9 cellular contexts compared by ENCODE assay signal in genomic region chr5:176387384-176387925, GRCh38. TPM values are rescaled to one million over a fixed set of nuclear protein-coding genes. Genes with fewer than 3 reads are reported as not detected.
DNase-seq lines count a peak whose midpoint lies in the region; ATAC-seq, FAIRE-seq and TF ChIP-seq lines count a peak whose summit lies in the region.
"Had no signal": no experiment of that assay in that cellular context is flagged by ENCODE, and none has a peak within 500 bp of the region (broad histone marks: within the 10 kb centered on the region; RNA-seq: fewer than 3 reads in every experiment).

No MANE protein-coding gene starts in this region.

- no peak overlapping the region for H2AFZ ChIP-seq in GM12878 (ENCODE audit: control insufficient read depth, low read depth, low read length)

- H3K79me2 ChIP-seq in GM12878 (ENCODE audit: control insufficient read depth, insufficient read depth, low read length), result peaks cover 50% of the 10 kb centered on the region

- FAIRE-seq in GM12878 (lab: Jason Lieb, UNC), result no peak
- FAIRE-seq: islet of Langerhans had no signal

- no peak for TF ChIP-seq POLR2A in GM12878 (IDR thresholded peaks at IDR 0.05; ENCODE audit: low read depth, low read length)

- BruUV-seq in GM12878 (replicated peaks; lab: Mats Ljungman, UMichigan), result no TSS peak

- POLR2A ChIA-PET in GM12878 (lab: Charles Lee), result interaction anchor here (0.8 to 1.6 kb wide), 4 partner anchors 17 to 148 kb away, joined by 3 to 9 read pairs (median 5); partner anchors contain the start of gene KIAA1191

- no peak for TF ChIP-seq CTCF in cardiac muscle cell (IDR thresholded peaks at IDR 0.05; ENCODE audit: low read depth, low read length)
- no peak for TF ChIP-seq CTCF in GM12878 (IDR thresholded peaks at IDR 0.05 in 2 of 3, conservative IDR thresholded peaks at IDR 0.05 in 1 of 3; ENCODE audit: control insufficient read depth in 2 of 3, extremely low read depth in 1 of 3, insufficient read depth in 1 of 3, low read depth in 3 of 3, low read length in 3 of 3)
- TF ChIP-seq CTCF in lung (IDR thresholded peaks at IDR 0.05; ENCODE audit: control extremely low read depth, extremely low read depth), result no peak
- no peak for TF ChIP-seq CTCF in upper lobe of right lung (IDR thresholded peaks at IDR 0.05)

- H3K4me1 ChIP-seq in cardiac muscle cell (ENCODE audit: low read depth) (peaks cover 7% of the 10 kb centered on the region), GM12878 (ENCODE audit: control insufficient read depth, insufficient read depth, low read length) (peaks cover 11% of the 10 kb centered on the region), lung (ENCODE audit: control insufficient read depth in 2 of 2, insufficient read depth in 2 of 2, low read length in 2 of 2) (peaks cover 5 to 8% of the 10 kb centered on the region in 2 donors), upper lobe of right lung (peaks cover 7% of the 10 kb centered on the region)

- CTCF ChIA-PET in GM12878 (lab: Yijun Ruan, JAX), result interaction anchor here (1.1 kb wide), 1 partner anchor 25 kb away, joined by 4 read pairs; no protein-coding TSS in a partner anchor

- H3K4me3 ChIP-seq in cardiac muscle cell (peak overlapping the region; percentile 62), GM12878 (peak overlapping the region; percentile 90), lung (peak overlapping the region; percentile 98), upper lobe of right lung (peak overlapping the region; percentile 87)

- peaks cover 3% of the 10 kb centered on the region; the same call in 1 of the 2 replicates for H4K20me1 ChIP-seq in GM12878 (ENCODE audit: control insufficient read depth, insufficient read depth)

- no peaks in the 10 kb centered on the region for H3K27me3 ChIP-seq in cardiac muscle cell
- H3K27me3 ChIP-seq in GM12878 (replicated peaks in 1 of 2; ENCODE audit: control insufficient read depth in 2 of 2, insufficient read depth in 2 of 2, low read length in 1 of 2), result no peaks in the 10 kb centered on the region
- H3K27me3 ChIP-seq in lung (ENCODE audit: control insufficient read depth, insufficient read depth), result no peaks in the 10 kb centered on the region
- H3K27me3 ChIP-seq in upper lobe of right lung, result no peaks in the 10 kb centered on the region

- H3K9ac ChIP-seq in GM12878 (ENCODE audit: control insufficient read depth, insufficient read depth, low read length), result peak overlapping the region; percentile 87

- no peak for TF ChIP-seq EP300 in GM12878 (IDR thresholded peaks at IDR 0.05; ENCODE audit: borderline replicate concordance in 1 of 2, control insufficient read depth in 1 of 2, low read depth in 2 of 2, low read length in 2 of 2)

- H3K36me3 ChIP-seq in cardiac muscle cell, result peaks cover 14% of the 10 kb centered on the region
- peaks cover 20 to 25% of the 10 kb centered on the region in 2 experiments for H3K36me3 ChIP-seq in GM12878 (ENCODE audit: control insufficient read depth in 2 of 2, insufficient read depth in 2 of 2, low read length in 1 of 2)
- peaks cover 19 to 32% of the 10 kb centered on the region in 2 donors for H3K36me3 ChIP-seq in lung (ENCODE audit: control insufficient read depth in 2 of 2, insufficient read depth in 2 of 2, low read length in 2 of 2)
- peaks cover 44% of the 10 kb centered on the region for H3K36me3 ChIP-seq in upper lobe of right lung

- intact Hi-C loops in Right ventricle myocardium superior (cut with DNase I), result no loop called here
- intact Hi-C loops in GM12878 (cut with micrococcal nuclease; ENCODE audit: unreplicated experiment), result loop anchor here (5.0 to 10.0 kb wide), 2 partner anchors 147 to 150 kb away; partner anchors contain the start of genes RNF44 and SIMC1
- intact Hi-C loops in upper lobe of right lung (cut with DNase I), result no loop called here

- RAD21 ChIA-PET in GM12878 (lab: Charles Lee; ENCODE audit: unreplicated experiment), result no interaction called here

- in situ Hi-C loops in GM12878 (cut with MboI), result no loop called here

- WGBS in GM12878 (ENCODE audit: insufficient coverage, insufficient replicate concordance, low lambda C conversion rate, missing lambda C conversion rate), result 25% methylated on average over 8 of the region's 8 CpGs
- 41 to 44% methylated on average over 8 of the region's 8 CpGs for WGBS in lung, 2 donors

- TF ChIP-seq RAD21 in GM12878 (IDR thresholded peaks at IDR 0.05; ENCODE audit: insufficient read depth, low read depth, low read length), result no peak

- H3K9me3 ChIP-seq in cardiac muscle cell (ENCODE audit: low read depth) (no peaks in the 10 kb centered on the region), GM12878 (replicated peaks; ENCODE audit: control insufficient read depth, insufficient read depth, low read length) (no peaks in the 10 kb centered on the region), lung (ENCODE audit: control insufficient read depth in 2 of 2, insufficient read depth in 1 of 2, low read length in 1 of 2) (no peaks in the 10 kb centered on the region), upper lobe of right lung (no peaks in the 10 kb centered on the region)

- no peak for ATAC-seq in Right ventricle myocardium superior (ENCODE audit: poor library complexity)
- ATAC-seq in GM12878, result no peak
- ATAC-seq in lung (ENCODE audit: insufficient read depth, low FRiP score), result no peak
- ATAC-seq in upper lobe of right lung, result no peak
- no peak for ATAC-seq in HG02885 (IDR thresholded peaks at IDR 0.05; ENCODE audit: poor library complexity, unreplicated experiment)

- peak overlapping the region; percentile 72 for H3K4me2 ChIP-seq in GM12878 (ENCODE audit: control insufficient read depth, insufficient read depth)

- SMC1A ChIA-PET in GM12878 (lab: Charles Lee; ENCODE audit: uncharacterized antibody, unreplicated experiment), result interaction anchor here (0.6 to 2.0 kb wide), 2 partner anchors 25 to 515 kb away, joined by 3 to 7 read pairs; no protein-coding TSS in a partner anchor

- H3K27ac ChIP-seq in cardiac muscle cell (peak overlapping the region; percentile 54), GM12878 (ENCODE audit: control insufficient read depth, insufficient read depth) (peak overlapping the region; percentile 97), lung (ENCODE audit: low read depth in 1 of 2, low read length in 1 of 2) (no peak overlapping the region), upper lobe of right lung (no peak overlapping the region)

- no peak for DNase-seq in cardiac muscle cell (ENCODE audit: low read depth in 1 of 2, low spot score in 1 of 2)
- no peak for DNase-seq in Right ventricle myocardium superior
- DNase-seq in GM12878 (ENCODE audit: low read depth, low spot score), result no peak
- no peak for DNase-seq in lung (ENCODE audit: low spot score)
- no peak for DNase-seq in upper lobe of right lung
- no peak for DNase-seq in NCI-H2029 treated with DMSO at 0.1 percent for 48 hours (lab: John Stamatoyannopoulos, UW)
- DNase-seq in NK-92 (lab: John Stamatoyannopoulos, UW; ENCODE audit: unreplicated experiment), result no peak

RNA-seq across cellular contexts. Expression of gene NOP16, which starts 0.9 kb away (rescaled TPM):
- total RNA-seq in cardiac muscle cell (11.5 and 18.0 TPM in 2 replicates), Right ventricle myocardium superior (18.7 TPM), GM12878 (2014; rRNA removed) (50.3 and 52.3 TPM in 2 replicates), GM12878 (2014; rRNA removed; fragmentation: Illumina TruSeq; extraction: Trizol) (84.2 and 98.1 TPM in 2 replicates), GM12878 (2021) (89.2 and 90.8 TPM in 2 replicates), lung (10 to 100 TPM in 1 of 2 donors, 1 to 10 TPM in 1; 5.0 to 28.5 TPM), upper lobe of right lung (13.6 TPM)
- polyA plus RNA-seq in cardiac muscle cell (52.0 and 56.7 TPM in 2 replicates), GM12878 (2011; rRNA removed) (68.8 and 93.8 TPM in 2 replicates), GM12878 (2014; fragmentation: Illumina TruSeq; extraction: Trizol) (61.5 and 105 TPM in 2 replicates), GM12878 (2014; fragmentation: Nextera tagmentation; extraction: Ambion mirVana) (100 to 1,000 TPM; 177 to 196 TPM), GM12878 (2014; rRNA removed) (122 and 128 TPM in 2 replicates), GM12878 (2016; fragmentation: Nextera tagmentation; extraction: Ambion mirVana) (100 to 1,000 TPM; 231 to 276 TPM), lung (10 to 100 TPM; 44.4 to 52.1 TPM)
- 65.7 and 66.1 TPM in 2 replicates for total RNA-seq in GM12878 (2013; cell fraction: nucleolus; rRNA removed)
- 50.5 TPM for polyA plus RNA-seq in GM12878 (2011; ENCODE audit: low read depth)
- polyA plus RNA-seq in GM12878 (2011; cell fraction: cytosol; rRNA removed), result 87.9 and 103 TPM in 2 replicates
- polyA plus RNA-seq in GM12878 (2011; cell fraction: nucleus; rRNA removed), result 86.0 and 103 TPM in 2 replicates
- polyA plus RNA-seq in GM12878 (2012), result 49.5 and 61.0 TPM in 2 replicates
- 33.9 and 41.8 TPM in 2 replicates for polyA minus RNA-seq in GM12878 (2011; rRNA and poly(A)+ RNA removed)
- 20.8 and 23.2 TPM in 2 replicates for polyA minus RNA-seq in GM12878 (2011; cell fraction: cytosol; rRNA and poly(A)+ RNA removed)
- 48.2 and 102 TPM in 2 replicates for polyA minus RNA-seq in GM12878 (2011; cell fraction: nucleus; rRNA and poly(A)+ RNA removed)

RNA-seq across cellular contexts. Expression of gene HIGD2A, which starts 1.1 kb away (rescaled TPM):
- total RNA-seq in cardiac muscle cell (203 and 313 TPM in 2 replicates), Right ventricle myocardium superior (210 TPM), GM12878 (2014; rRNA removed) (314 and 348 TPM in 2 replicates), GM12878 (2014; rRNA removed; fragmentation: Illumina TruSeq; extraction: Trizol) (153 and 159 TPM in 2 replicates), GM12878 (2021) (160 and 170 TPM in 2 replicates), lung (100 to 1,000 TPM in 1 of 2 donors, 10 to 100 TPM in 1; 71.2 to 101 TPM), upper lobe of right lung (104 TPM)
- polyA plus RNA-seq in cardiac muscle cell (273 and 388 TPM in 2 replicates), GM12878 (2011; rRNA removed) (113 and 155 TPM in 2 replicates), GM12878 (2014; fragmentation: Illumina TruSeq; extraction: Trizol) (61.4 and 152 TPM in 2 replicates), GM12878 (2014; fragmentation: Nextera tagmentation; extraction: Ambion mirVana) (100 to 1,000 TPM; 196 to 327 TPM), GM12878 (2014; rRNA removed) (343 and 345 TPM in 2 replicates), GM12878 (2016; fragmentation: Nextera tagmentation; extraction: Ambion mirVana) (100 to 1,000 TPM; 191 to 218 TPM), lung (100 to 1,000 TPM; 115 to 190 TPM)
- total RNA-seq in GM12878 (2013; cell fraction: nucleolus; rRNA removed), result 16.4 and 16.5 TPM in 2 replicates
- polyA plus RNA-seq in GM12878 (2011; ENCODE audit: low read depth), result 108 TPM
- polyA plus RNA-seq in GM12878 (2011; cell fraction: cytosol; rRNA removed), result 357 and 366 TPM in 2 replicates
- polyA plus RNA-seq in GM12878 (2011; cell fraction: nucleus; rRNA removed), result 108 and 121 TPM in 2 replicates
- 230 and 260 TPM in 2 replicates for polyA plus RNA-seq in GM12878 (2012)
- polyA minus RNA-seq in GM12878 (2011; rRNA and poly(A)+ RNA removed), result 56.8 and 166 TPM in 2 replicates
- 76.2 and 82.9 TPM in 2 replicates for polyA minus RNA-seq in GM12878 (2011; cell fraction: cytosol; rRNA and poly(A)+ RNA removed)
- 26.5 and 33.9 TPM in 2 replicates for polyA minus RNA-seq in GM12878 (2011; cell fraction: nucleus; rRNA and poly(A)+ RNA removed)

RNA-seq across cellular contexts. Expression of gene ARL10, which starts 22.2 kb away (rescaled TPM):
- total RNA-seq in cardiac muscle cell (10.3 and 29.5 TPM in 2 replicates), Right ventricle myocardium superior (5.5 TPM), GM12878 (2014; rRNA removed) (3.4 and 3.6 TPM in 2 replicates), GM12878 (2014; rRNA removed; fragmentation: Illumina TruSeq; extraction: Trizol) (1.7 and 1.8 TPM in 2 replicates), GM12878 (2021) (6.4 and 7.2 TPM in 2 replicates), lung (10 to 100 TPM in 1 of 2 donors, 1 to 10 TPM in 1; 6.1 to 13.4 TPM), upper lobe of right lung (7.9 TPM)
- polyA plus RNA-seq in cardiac muscle cell (7.8 and 9.6 TPM in 2 replicates), GM12878 (2011; rRNA removed) (3.2 and 4.0 TPM in 2 replicates), GM12878 (2014; fragmentation: Illumina TruSeq; extraction: Trizol) (3.0 and 3.8 TPM in 2 replicates), GM12878 (2014; fragmentation: Nextera tagmentation; extraction: Ambion mirVana) (under 1 TPM; 0.44 to 0.69 TPM), GM12878 (2014; rRNA removed) (4.6 and 5.4 TPM in 2 replicates), GM12878 (2016; fragmentation: Nextera tagmentation; extraction: Ambion mirVana) (1 to 10 TPM; 1.0 to 1.3 TPM), lung (1 to 10 TPM; 1.5 to 2.6 TPM)
- total RNA-seq in GM12878 (2013; cell fraction: nucleolus; rRNA removed), result 32.8 and 65.0 TPM in 2 replicates
- 7.5 TPM for polyA plus RNA-seq in GM12878 (2011; ENCODE audit: low read depth)
- 2.3 and 3.0 TPM in 2 replicates for polyA plus RNA-seq in GM12878 (2011; cell fraction: cytosol; rRNA removed)
- polyA plus RNA-seq in GM12878 (2011; cell fraction: nucleus; rRNA removed), result 6.8 and 7.8 TPM in 2 replicates
- polyA plus RNA-seq in GM12878 (2012), result 3.7 and 6.9 TPM in 2 replicates
- 3.6 and 4.6 TPM in 2 replicates for polyA minus RNA-seq in GM12878 (2011; rRNA and poly(A)+ RNA removed)
- polyA minus RNA-seq in GM12878 (2011; cell fraction: cytosol; rRNA and poly(A)+ RNA removed), result 1.1 and 2.1 TPM in 2 replicates
- polyA minus RNA-seq in GM12878 (2011; cell fraction: nucleus; rRNA and poly(A)+ RNA removed), result 2.9 and 3.2 TPM in 2 replicates

RNA-seq across cellular contexts. Expression of gene KIAA1191, which starts 25.9 kb away (rescaled TPM):
- total RNA-seq in cardiac muscle cell, result 118 and 160 TPM in 2 replicates
- 125 and 134 TPM in 2 replicates for polyA plus RNA-seq in cardiac muscle cell
- 70.8 TPM for total RNA-seq in Right ventricle myocardium superior
- total RNA-seq in GM12878 (2013; cell fraction: nucleolus; rRNA removed), result 74.8 and 88.5 TPM in 2 replicates
- total RNA-seq in GM12878 (2014; rRNA removed), result 38.6 and 41.0 TPM in 2 replicates
- total RNA-seq in GM12878 (2014; rRNA removed; fragmentation: Illumina TruSeq; extraction: Trizol), result 26.3 and 27.9 TPM in 2 replicates
- total RNA-seq in GM12878 (2021), result 35.6 and 35.7 TPM in 2 replicates
- 23.0 TPM for polyA plus RNA-seq in GM12878 (2011; ENCODE audit: low read depth)
- 42.1 and 58.2 TPM in 2 replicates for polyA plus RNA-seq in GM12878 (2011; rRNA removed)
- 64.5 and 65.9 TPM in 2 replicates for polyA plus RNA-seq in GM12878 (2011; cell fraction: cytosol; rRNA removed)
- 43.9 and 48.9 TPM in 2 replicates for polyA plus RNA-seq in GM12878 (2011; cell fraction: nucleus; rRNA removed)
- polyA plus RNA-seq in GM12878 (2012), result 35.0 and 36.3 TPM in 2 replicates
- 45.5 and 47.1 TPM in 2 replicates for polyA plus RNA-seq in GM12878 (2014; fragmentation: Illumina TruSeq; extraction: Trizol)
- 10 to 100 TPM; 14.9 to 16.3 TPM for polyA plus RNA-seq in GM12878 (2014; fragmentation: Nextera tagmentation; extraction: Ambion mirVana)
- polyA plus RNA-seq in GM12878 (2014; rRNA removed), result 36.3 and 37.8 TPM in 2 replicates
- polyA plus RNA-seq in GM12878 (2016; fragmentation: Nextera tagmentation; extraction: Ambion mirVana), result 10 to 100 TPM; 19.4 to 20.5 TPM
- polyA minus RNA-seq in GM12878 (2011; rRNA and poly(A)+ RNA removed), result 56.7 and 67.2 TPM in 2 replicates
- polyA minus RNA-seq in GM12878 (2011; cell fraction: cytosol; rRNA and poly(A)+ RNA removed), result 16.2 and 20.9 TPM in 2 replicates
- 43.3 and 58.6 TPM in 2 replicates for polyA minus RNA-seq in GM12878 (2011; cell fraction: nucleus; rRNA and poly(A)+ RNA removed)
- total RNA-seq in lung, result 10 to 100 TPM; 76.7 to 78.1 TPM
- 10 to 100 TPM; 41.0 to 47.0 TPM for polyA plus RNA-seq in lung
- total RNA-seq in upper lobe of right lung, result 92.6 TPM

RNA-seq across cellular contexts. Expression of gene CLTB, which starts 28.9 kb away (rescaled TPM):
- total RNA-seq in cardiac muscle cell (187 and 224 TPM in 2 replicates), Right ventricle myocardium superior (209 TPM), GM12878 (2014; rRNA removed) (48.0 and 52.8 TPM in 2 replicates), GM12878 (2014; rRNA removed; fragmentation: Illumina TruSeq; extraction: Trizol) (21.1 and 22.4 TPM in 2 replicates), GM12878 (2021) (46.5 and 51.0 TPM in 2 replicates), lung (100 to 1,000 TPM in 1 of 2 donors, 10 to 100 TPM in 1; 33.2 to 123 TPM), upper lobe of right lung (80.9 TPM)
- polyA plus RNA-seq in cardiac muscle cell (159 and 222 TPM in 2 replicates), GM12878 (2011; rRNA removed) (19.0 and 28.7 TPM in 2 replicates), GM12878 (2014; fragmentation: Illumina TruSeq; extraction: Trizol) (4.5 and 18.4 TPM in 2 replicates), GM12878 (2014; fragmentation: Nextera tagmentation; extraction: Ambion mirVana) (1 to 10 TPM; 1.6 to 4.4 TPM), GM12878 (2014; rRNA removed) (51.5 and 52.7 TPM in 2 replicates), GM12878 (2016; fragmentation: Nextera tagmentation; extraction: Ambion mirVana) (10 to 100 TPM; 45.1 to 50.2 TPM), lung (100 to 1,000 TPM; 101 to 193 TPM)
- 8.3 and 9.2 TPM in 2 replicates for total RNA-seq in GM12878 (2013; cell fraction: nucleolus; rRNA removed)
- 11.4 TPM for polyA plus RNA-seq in GM12878 (2011; ENCODE audit: low read depth)
- polyA plus RNA-seq in GM12878 (2011; cell fraction: cytosol; rRNA removed), result 34.6 and 53.1 TPM in 2 replicates
- polyA plus RNA-seq in GM12878 (2011; cell fraction: nucleus; rRNA removed), result 37.9 and 40.0 TPM in 2 replicates
- 20.3 and 25.4 TPM in 2 replicates for polyA plus RNA-seq in GM12878 (2012)
- polyA minus RNA-seq in GM12878 (2011; rRNA and poly(A)+ RNA removed), result 11.5 and 20.6 TPM in 2 replicates
- 12.3 and 13.3 TPM in 2 replicates for polyA minus RNA-seq in GM12878 (2011; cell fraction: cytosol; rRNA and poly(A)+ RNA removed)
- 4.8 and 10.5 TPM in 2 replicates for polyA minus RNA-seq in GM12878 (2011; cell fraction: nucleus; rRNA and poly(A)+ RNA removed)

Comparison
In these comparisons a context has a peak if more than half of its experiments do, and no peak if none do; other contexts are left out.
1. H3K27ac ChIP-seq: peak in cardiac muscle cell (single experiment) and GM12878 (single experiment); none in lung (0 of 2) and upper lobe of right lung (single experiment).
2. Peak in every context shown above with its lines, with median percentiles within 50 percentile points of each other: H3K4me3 ChIP-seq.